22 cellular contexts compared by ENCODE assay signal in genomic region chr2:6787376-6787775, GRCh38.
"Had no signal": no experiment of that assay in that cellular context is flagged by ENCODE, and none has a peak within 500 bp of the region (broad histone marks: within the 10 kb centered on the region; RNA-seq: fewer than 3 reads in every experiment).

No MANE protein-coding gene starts in this region.

- H3K27me3 ChIP-seq: colonic mucosa, neutrophil, pancreas, right lobe of liver, suprapubic skin, transverse colon, upper lobe of right lung, uterus had no signal

- H3K9me3 ChIP-seq: colonic mucosa, esophagus squamous epithelium, lower lobe of right lung, neutrophil, pancreas, right lobe of liver, suprapubic skin, transverse colon, upper lobe of right lung, uterus had no signal

- H3K36me3 ChIP-seq: colonic mucosa, esophagus squamous epithelium, lower lobe of right lung, neutrophil, pancreas, right lobe of liver, suprapubic skin, transverse colon, upper lobe of right lung, uterus had no signal

- H3K4me3 ChIP-seq: colonic mucosa, esophagus squamous epithelium, lower lobe of right lung, pancreas, right lobe of liver, suprapubic skin, transverse colon, upper lobe of right lung, uterus had no signal

- H3K27ac ChIP-seq: colonic mucosa, esophagus squamous epithelium, lower lobe of right lung, neutrophil, pancreas, right lobe of liver, suprapubic skin, transverse colon, upper lobe of right lung, uterus had no signal

- H3K4me1 ChIP-seq: colonic mucosa, esophagus squamous epithelium, pancreas, right lobe of liver, suprapubic skin, transverse colon, upper lobe of right lung, uterus had no signal

- DNase-seq: colonic mucosa; effector CD8-positive, alpha-beta T cell; erythroblast; esophagus squamous epithelium; foreskin melanocyte; glutamatergic neuron; hypothalamus; immature natural killer cell; kidney; left ventricle myocardium superior; lower lobe of right lung; pancreas; right lobe of liver; small intestine; stimulated activated CD4-positive, alpha-beta T cell treated with anti-CD3 and anti-CD28 coated beads, Interleukin-15, amount 100 ng/mL, for 24 hours; stimulated activated CD4-positive, alpha-beta T cell treated with anti-CD3 and anti-CD28 coated beads, Interleukin-2, amount 100 ng/mL, for 48 hours; stimulated activated naive B cell treated with anti-CD40 and anti-IgM and Interleukin-4, amounts not matched to agents 10 μg/mL and 1 μg/mL and 100 μg/mL, for 72 hours; transverse colon; upper lobe of right lung; uterus had no signal
